Comparison of ENCODE assay signal across 14 cellular contexts in the genomic region with DNA sequence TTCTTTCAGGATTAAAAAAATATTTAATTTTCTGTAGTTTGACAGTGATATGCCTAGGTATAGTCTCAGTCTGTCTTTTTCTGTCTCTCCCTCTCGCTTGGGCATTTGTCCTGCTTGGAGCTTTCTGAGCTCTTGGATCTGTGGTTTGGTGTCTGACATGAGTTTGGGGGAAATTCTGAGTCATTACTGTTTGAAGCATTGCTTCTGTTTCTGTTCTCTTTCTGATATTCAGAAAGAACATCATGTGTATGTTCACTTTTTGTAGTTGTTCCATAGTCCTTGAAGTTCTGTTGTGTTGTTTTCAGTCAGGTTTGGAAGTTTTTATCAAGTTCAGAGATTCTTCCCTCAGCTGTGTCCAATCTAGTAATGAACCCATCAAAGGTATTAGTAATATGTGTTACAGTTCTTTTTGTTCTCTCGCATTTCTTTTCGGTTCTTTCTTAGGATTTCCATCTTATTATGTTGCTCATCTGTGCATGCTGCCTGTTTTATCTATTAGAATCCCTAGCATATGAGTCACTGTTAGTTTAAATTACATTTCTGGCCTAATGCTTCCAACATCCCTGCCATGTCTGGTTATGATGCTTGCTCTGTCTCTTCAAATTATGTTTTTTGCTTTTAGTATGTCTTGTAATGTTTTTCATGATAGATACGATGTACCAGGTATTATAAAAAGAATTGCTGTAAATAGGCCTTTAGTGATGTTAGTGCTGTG. TPM values are rescaled to one million over a fixed set of nuclear protein-coding genes. Genes with fewer than 3 reads are reported as not detected.
A peak's percentile ranks its signal among the peaks of the same experiment; 100 is the strongest.
DNase-seq lines count a peak whose midpoint lies in the region; ATAC-seq, FAIRE-seq and TF ChIP-seq lines count a peak whose summit lies in the region.
"Had no signal": no experiment of that assay in that cellular context is flagged by ENCODE, and none has a peak within 500 bp of the region (broad histone marks: within the 10 kb centered on the region; RNA-seq: fewer than 3 reads in every experiment).

No MANE protein-coding gene starts in this region.

- H4K20me1 ChIP-seq in GM12878 (ENCODE audit: control insufficient read depth, insufficient read depth): no peaks in the 10 kb centered on the region

- peak overlapping the region; percentile 18; the same call in 1 of the 2 replicates for H2AFZ ChIP-seq in GM12878 (ENCODE audit: control insufficient read depth, low read depth, low read length)

- peak; percentile 35 for FAIRE-seq in GM12878 (lab: Jason Lieb, UNC)
- FAIRE-seq: colon had no signal

- TF ChIP-seq EP300 in GM12878 (IDR thresholded peaks at IDR 0.05; ENCODE audit: borderline replicate concordance in 1 of 2, control insufficient read depth in 1 of 2, low read depth in 2 of 2, low read length in 2 of 2): no peak; a peak in 1 of 4 replicates

- H3K9ac ChIP-seq in GM12878 (ENCODE audit: control insufficient read depth, insufficient read depth, low read length): no peak overlapping the region

- DNase-seq in CD1c-positive myeloid dendritic cell (ENCODE audit: extremely low spot score): peak; percentile 21
- DNase-seq in GM12878 (ENCODE audit: low read depth, low spot score): peak; percentile 54
- DNase-seq in activated gamma-delta T cell (lab: John Stamatoyannopoulos, UW): no peak
- DNase-seq in KG1 (lab: John Stamatoyannopoulos, UW): no peak
- DNase-seq in GM19238 (ENCODE audit: insufficient read length, low spot score): no peak
- DNase-seq in effector CD8-positive, alpha-beta T cell (lab: John Stamatoyannopoulos, UW): no peak
- DNase-seq: activated CD4-positive, CD25-positive, alpha-beta regulatory T cell; left cardiac atrium; NCI-H524; sigmoid colon had no signal

- RAD21 ChIA-PET in GM12878 (lab: Charles Lee; ENCODE audit: unreplicated experiment): interaction anchor here (1.1 to 2.9 kb wide), 3 partner anchors 17 to 141 kb away, joined by 3 to 18 read pairs (median 4); no protein-coding TSS in a partner anchor

- no TSS peak for BruUV-seq in GM12878 (replicated peaks; lab: Mats Ljungman, UMichigan)

- SMC1A ChIA-PET in GM12878 (lab: Charles Lee; ENCODE audit: uncharacterized antibody, unreplicated experiment): interaction anchor here (0.8 to 6.6 kb wide), 4 partner anchors 10 to 21 kb away, joined by 3 to 45 read pairs (median 4); no protein-coding TSS in a partner anchor

- peak overlapping the region; percentile 19; the same call in 1 of the 2 replicates for H3K4me3 ChIP-seq in GM12878
- H3K4me3 ChIP-seq: sigmoid colon had no signal

- H3K9me3 ChIP-seq in GM12878 (replicated peaks; ENCODE audit: control insufficient read depth, insufficient read depth, low read length): peaks cover 10% of the 10 kb centered on the region

- H3K27ac ChIP-seq in GM12878 (ENCODE audit: control insufficient read depth, insufficient read depth): peak overlapping the region; percentile 62
- H3K27ac ChIP-seq: HL-60, sigmoid colon had no signal

- peaks cover 5% of the 10 kb centered on the region for H3K79me2 ChIP-seq in GM12878 (ENCODE audit: control insufficient read depth, insufficient read depth, low read length)

- peak overlapping the region; percentile 36; the same call in 1 of the 2 replicates for H3K4me2 ChIP-seq in GM12878 (ENCODE audit: control insufficient read depth, insufficient read depth)

- peaks cover 4 to 6% of the 10 kb centered on the region in 2 experiments; a peak in 3 of 4 replicates for H3K36me3 ChIP-seq in GM12878 (ENCODE audit: control insufficient read depth in 2 of 2, insufficient read depth in 2 of 2, low read length in 1 of 2)

- WGBS in GM12878 (ENCODE audit: insufficient coverage, insufficient replicate concordance, low lambda C conversion rate, missing lambda C conversion rate): 46% methylated on average over 4 of the region's 4 CpGs

- POLR2A ChIA-PET in GM12878 (lab: Charles Lee): interaction anchor here (1.2 kb wide), 1 partner anchor 13 kb away, joined by 4 read pairs; no protein-coding TSS in a partner anchor

- ATAC-seq in GM19395 (IDR thresholded peaks at IDR 0.05; ENCODE audit: unreplicated experiment) (peak; percentile 74), HG03442 (IDR thresholded peaks at IDR 0.05; ENCODE audit: unreplicated experiment) (peak; percentile 80), GM12878 (peak; percentile 80)
- ATAC-seq: left cardiac atrium had no signal

- TF ChIP-seq RAD21 in GM12878 (IDR thresholded peaks at IDR 0.05; ENCODE audit: insufficient read depth, low read depth, low read length): 0 out of 2 replicates have a peak, but pooled peaks have one; percentile 2

- no peaks in the 10 kb centered on the region for H3K27me3 ChIP-seq in GM12878 (replicated peaks in 1 of 2; ENCODE audit: control insufficient read depth in 2 of 2, insufficient read depth in 2 of 2, low read length in 1 of 2)
- H3K27me3 ChIP-seq: sigmoid colon had no signal

- no peak for TF ChIP-seq CTCF in GM12878 (IDR thresholded peaks at IDR 0.05 in 2 of 3, conservative IDR thresholded peaks at IDR 0.05 in 1 of 3; ENCODE audit: control insufficient read depth in 2 of 3, extremely low read depth in 1 of 3, insufficient read depth in 1 of 3, low read depth in 3 of 3, low read length in 3 of 3)

- TF ChIP-seq POLR2A in GM12878 (IDR thresholded peaks at IDR 0.05; ENCODE audit: low read depth, low read length): no peak

- H3K4me1 ChIP-seq in GM12878 (ENCODE audit: control insufficient read depth, insufficient read depth, low read length): peaks cover 8% of the 10 kb centered on the region; the same call in 1 of the 2 replicates
- H3K4me1 ChIP-seq: sigmoid colon had no signal

- CTCF ChIA-PET in GM12878 (lab: Yijun Ruan, JAX): interaction anchor here (1.0 to 4.7 kb wide), 3 partner anchors 14 to 21 kb away, joined by 3 to 31 read pairs (median 4); no protein-coding TSS in a partner anchor

- intact Hi-C loops in GM12878 (cut with micrococcal nuclease; ENCODE audit: unreplicated experiment): loop anchor here (2.0 kb wide), 1 partner anchor 20 kb away; no protein-coding TSS in a partner anchor

- in situ Hi-C loops in GM12878 (cut with MboI): no loop called here

TF ChIP-seq in GM12878, 131 proteins besides CTCF, POLR2A, EP300 and RAD21 (continues in another document):
- TF ChIP-seq FOS (IDR thresholded peaks at IDR 0.05; ENCODE audit: borderline replicate concordance, extremely low read depth, insufficient read length): no peak
- TF ChIP-seq EED (IDR thresholded peaks at IDR 0.05; ENCODE audit: low read depth): peak; percentile 94
- peak; percentile 84 for TF ChIP-seq ZNF24 (IDR thresholded peaks at IDR 0.05)
- no peak for TF ChIP-seq ZZZ3 (IDR thresholded peaks at IDR 0.05; ENCODE audit: control insufficient read depth, insufficient read length, low read depth)
- TF ChIP-seq DPF2 (IDR thresholded peaks at IDR 0.05): peak; percentile 58
- TF ChIP-seq BCL11A (IDR thresholded peaks at IDR 0.05; ENCODE audit: low read depth, low read length): no peak
- no peak for TF ChIP-seq MEF2B (IDR thresholded peaks at IDR 0.05; ENCODE audit: partially characterized antibody, poor library complexity, severe bottlenecking)
- TF ChIP-seq, protein P1, sequence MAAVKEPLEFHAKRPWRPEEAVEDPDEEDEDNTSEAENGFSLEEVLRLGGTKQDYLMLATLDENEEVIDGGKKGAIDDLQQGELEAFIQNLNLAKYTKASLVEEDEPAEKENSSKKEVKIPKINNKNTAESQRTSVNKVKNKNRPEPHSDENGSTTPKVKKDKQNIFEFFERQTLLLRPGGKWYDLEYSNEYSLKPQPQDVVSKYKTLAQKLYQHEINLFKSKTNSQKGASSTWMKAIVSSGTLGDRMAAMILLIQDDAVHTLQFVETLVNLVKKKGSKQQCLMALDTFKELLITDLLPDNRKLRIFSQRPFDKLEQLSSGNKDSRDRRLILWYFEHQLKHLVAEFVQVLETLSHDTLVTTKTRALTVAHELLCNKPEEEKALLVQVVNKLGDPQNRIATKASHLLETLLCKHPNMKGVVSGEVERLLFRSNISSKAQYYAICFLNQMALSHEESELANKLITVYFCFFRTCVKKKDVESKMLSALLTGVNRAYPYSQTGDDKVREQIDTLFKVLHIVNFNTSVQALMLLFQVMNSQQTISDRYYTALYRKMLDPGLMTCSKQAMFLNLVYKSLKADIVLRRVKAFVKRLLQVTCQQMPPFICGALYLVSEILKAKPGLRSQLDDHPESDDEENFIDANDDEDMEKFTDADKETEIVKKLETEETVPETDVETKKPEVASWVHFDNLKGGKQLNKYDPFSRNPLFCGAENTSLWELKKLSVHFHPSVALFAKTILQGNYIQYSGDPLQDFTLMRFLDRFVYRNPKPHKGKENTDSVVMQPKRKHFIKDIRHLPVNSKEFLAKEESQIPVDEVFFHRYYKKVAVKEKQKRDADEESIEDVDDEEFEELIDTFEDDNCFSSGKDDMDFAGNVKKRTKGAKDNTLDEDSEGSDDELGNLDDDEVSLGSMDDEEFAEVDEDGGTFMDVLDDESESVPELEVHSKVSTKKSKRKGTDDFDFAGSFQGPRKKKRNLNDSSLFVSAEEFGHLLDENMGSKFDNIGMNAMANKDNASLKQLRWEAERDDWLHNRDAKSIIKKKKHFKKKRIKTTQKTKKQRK (IDR thresholded peaks at IDR 0.05; ENCODE audit: low read depth, low read length): no peak

RNA-seq across cellular contexts. Expression of a gene that starts 48.4 kb away (rescaled TPM):
- total RNA-seq in GM12878 (2013; cell fraction: nucleolus; rRNA removed): 80.9 and 85.9 TPM in 2 replicates
- 32.3 and 36.3 TPM in 2 replicates for total RNA-seq in GM12878 (2014; rRNA removed)
- 51.2 and 53.0 TPM in 2 replicates for total RNA-seq in GM12878 (2014; rRNA removed; fragmentation: Illumina TruSeq; extraction: Trizol)
- total RNA-seq in GM12878 (2021): 46.1 and 46.9 TPM in 2 replicates
- polyA plus RNA-seq in GM12878 (2011; ENCODE audit: low read depth): 32.7 TPM
- polyA plus RNA-seq in GM12878 (2011; rRNA removed): 43.4 and 45.9 TPM in 2 replicates
- 32.9 and 51.6 TPM in 2 replicates for polyA plus RNA-seq in GM12878 (2011; cell fraction: cytosol; rRNA removed)
- 24.4 and 28.7 TPM in 2 replicates for polyA plus RNA-seq in GM12878 (2011; cell fraction: nucleus; rRNA removed)
- 18.5 and 20.8 TPM in 2 replicates for polyA plus RNA-seq in GM12878 (2012)
- polyA plus RNA-seq in GM12878 (2014; fragmentation: Illumina TruSeq; extraction: Trizol): 51.5 and 57.6 TPM in 2 replicates
- polyA plus RNA-seq in GM12878 (2014; fragmentation: Nextera tagmentation; extraction: Ambion mirVana): 10 to 100 TPM; 20.9 to 31.5 TPM
- 28.6 and 28.7 TPM in 2 replicates for polyA plus RNA-seq in GM12878 (2014; rRNA removed)
- 10 to 100 TPM; 30.5 to 30.7 TPM for polyA plus RNA-seq in GM12878 (2016; fragmentation: Nextera tagmentation; extraction: Ambion mirVana)
- polyA minus RNA-seq in GM12878 (2011; rRNA and poly(A)+ RNA removed): 61.3 and 71.0 TPM in 2 replicates
- polyA minus RNA-seq in GM12878 (2011; cell fraction: cytosol; rRNA and poly(A)+ RNA removed): 11.8 and 27.7 TPM in 2 replicates
- 34.7 and 65.6 TPM in 2 replicates for polyA minus RNA-seq in GM12878 (2011; cell fraction: nucleus; rRNA and poly(A)+ RNA removed)

Comparison
In these comparisons a context has a peak if more than half of its experiments do, and no peak if none do; other contexts are left out.
1. DNase-seq: peak in CD1c-positive myeloid dendritic cell (single experiment) and GM12878 (single experiment); none in activated gamma-delta T cell (single experiment), KG1 (single experiment), GM19238 (single experiment) and effector CD8-positive, alpha-beta T cell (single experiment).
2. Peak in every context shown above with its lines, with median percentiles within 50 percentile points of each other: ATAC-seq.